ENCODE assay signal across 20 cellular contexts in genomic region chr14:54459106-54459505, GRCh38. TPM values are rescaled to one million over a fixed set of nuclear protein-coding genes. Genes with fewer than 3 reads are reported as not detected.
A peak's percentile ranks its signal among the peaks of the same experiment; 100 is the strongest.
DNase-seq lines count a peak whose midpoint lies in the region; ATAC-seq, FAIRE-seq and TF ChIP-seq lines count a peak whose summit lies in the region.
"Had no signal": no experiment of that assay in that cellular context is flagged by ENCODE, and none has a peak within 500 bp of the region (broad histone marks: within the 10 kb centered on the region; RNA-seq: fewer than 3 reads in every experiment).

No MANE protein-coding gene starts in this region.

- H3K79me2 ChIP-seq in HepG2 (ENCODE audit: insufficient read depth, low read length): no peaks in the 10 kb centered on the region
- no peaks in the 10 kb centered on the region for H3K79me2 ChIP-seq in K562 (ENCODE audit: control insufficient read depth, insufficient read depth, low read length)

- in situ Hi-C loops in HepG2 (cut with HindIII; ENCODE audit: extremely low pct_ligation_motif_present, low pct_unique_long_range_greater_than_20kb) (no loop called here), K562 (cut with MboI) (no loop called here)

- TF ChIP-seq POLR2A in HepG2 (IDR thresholded peaks at IDR 0.05; ENCODE audit: insufficient read depth in 1 of 2, low read depth in 2 of 2, low read length in 2 of 2) (no peak), right lobe of liver (IDR thresholded peaks at IDR 0.05) (no peak), K562 (conservative IDR thresholded peaks at IDR 0.05) (no peak)

- WGBS in HepG2 (ENCODE audit: low lambda C conversion rate): 86% methylated on average over 3 of the region's 3 CpGs
- 83% methylated on average over 2 of the region's 3 CpGs for WGBS in right lobe of liver (ENCODE audit: insufficient coverage, low coverage, low lambda C conversion rate, missing lambda C conversion rate)
- 0% methylated on average over 1 of the region's 3 CpGs for WGBS in K562 (ENCODE audit: insufficient coverage, low coverage, missing lambda C conversion rate)

- no peaks in the 10 kb centered on the region for H3K27me3 ChIP-seq in HepG2 (ENCODE audit: control insufficient read depth in 1 of 2, insufficient read depth in 2 of 2, low read length in 2 of 2)
- H3K27me3 ChIP-seq in right lobe of liver: no peaks in the 10 kb centered on the region
- no peaks in the 10 kb centered on the region for H3K27me3 ChIP-seq in K562 (ENCODE audit: control insufficient read depth in 2 of 2, insufficient read depth in 2 of 2, low read length in 2 of 2)
- H3K27me3 ChIP-seq: BLaER1 treated with 17β-estradiol and CSF1 and Interleukin-3, amounts not matched to agents 10 nM and 100 nM had no signal

- TF ChIP-seq EP300 in HepG2 (IDR thresholded peaks at IDR 0.05; ENCODE audit: low read depth in 2 of 2, low read length in 2 of 2) (no peak), HepG2 (CRISPR knock-in tag; IDR thresholded peaks at IDR 0.05; ENCODE audit: borderline replicate concordance) (no peak), K562 (IDR thresholded peaks at IDR 0.05; ENCODE audit: low read length) (no peak)

- POLR2A ChIA-PET in HepG2 (lab: Yijun Ruan, JAX) (interaction anchor here (0.9 to 1.0 kb wide), 3 partner anchors 29 to 105 kb away, joined by 3 read pairs; no protein-coding TSS in a partner anchor), K562 (lab: Yijun Ruan, JAX) (interaction anchor here (1.3 kb wide), 1 partner anchor 10 kb away, joined by 3 read pairs; no protein-coding TSS in a partner anchor)

- intact Hi-C loops in HepG2 (cut with micrococcal nuclease; ENCODE audit: unreplicated experiment) (no loop called here), right lobe of liver (cut with DNase I) (no loop called here), K562 (cut with micrococcal nuclease) (no loop called here)

- H2AFZ ChIP-seq in HepG2 (ENCODE audit: low read length): no peak overlapping the region
- H2AFZ ChIP-seq in K562 (ENCODE audit: low read depth, low read length): no peak overlapping the region

- no peak overlapping the region for H3K4me3 ChIP-seq in HepG2 (replicated peaks in 1 of 3; ENCODE audit: insufficient read depth in 1 of 3, low read depth in 2 of 3, low read length in 3 of 3)
- no peak overlapping the region for H3K4me3 ChIP-seq in right lobe of liver
- no peak overlapping the region for H3K4me3 ChIP-seq in K562
- H3K4me3 ChIP-seq: A549 had no signal

- no peak; the same call in 2 of the 3 replicates for ATAC-seq in HepG2
- ATAC-seq in right lobe of liver: no peak
- ATAC-seq in K562: no peak
- ATAC-seq in esophagus mucosa: no peak
- ATAC-seq: A549; CD8-positive, alpha-beta T cell had no signal

- H3K4me1 ChIP-seq in HepG2 (ENCODE audit: insufficient read depth, low read length): peaks cover 30% of the 10 kb centered on the region
- H3K4me1 ChIP-seq in right lobe of liver: no peaks in the 10 kb centered on the region
- H3K4me1 ChIP-seq in K562 (replicated peaks in 1 of 2; ENCODE audit: control insufficient read depth in 2 of 2, insufficient read depth in 2 of 2, low read length in 2 of 2): no peaks in the 10 kb centered on the region
- H3K4me1 ChIP-seq: A549; BLaER1 treated with 17β-estradiol and CSF1 and Interleukin-3, amounts not matched to agents 10 nM and 100 nM; Caco-2 had no signal

- H3K9me3 ChIP-seq in HepG2 (ENCODE audit: low read length): peaks cover 16% of the 10 kb centered on the region
- H3K9me3 ChIP-seq in right lobe of liver: no peaks in the 10 kb centered on the region
- peaks cover 1% of the 10 kb centered on the region; the same call in 1 of the 2 replicates for H3K9me3 ChIP-seq in K562 (replicated peaks; ENCODE audit: control insufficient read depth, insufficient read depth, low read depth, low read length)

- H3K27ac ChIP-seq in HepG2 (ENCODE audit: extremely low read length, insufficient read depth, low read length) (no peak overlapping the region), right lobe of liver (no peak overlapping the region), K562 (ENCODE audit: extremely low read depth, low read depth, low read length) (no peak overlapping the region)
- H3K27ac ChIP-seq: 22Rv1; A549; BLaER1 treated with 17β-estradiol and CSF1 and Interleukin-3, amounts not matched to agents 10 nM and 100 nM; C4-2B had no signal

- no peaks in the 10 kb centered on the region for H4K20me1 ChIP-seq in HepG2 (ENCODE audit: insufficient read depth, low read length)
- no peaks in the 10 kb centered on the region for H4K20me1 ChIP-seq in K562 (replicated peaks; ENCODE audit: control insufficient read depth, insufficient read depth, low read length)
- H4K20me1 ChIP-seq: BLaER1 treated with 17β-estradiol and CSF1 and Interleukin-3, amounts not matched to agents 10 nM and 100 nM had no signal

- DNase-seq in HepG2 (ENCODE audit: low spot score) (no peak), right lobe of liver (no peak), K562 (ENCODE audit: extremely low read depth in 1 of 4, low spot score in 3 of 4) (no peak), cerebellar nuclear complex (lab: John Stamatoyannopoulos, UW) (no peak)
- DNase-seq: AML-193; Caco-2; Calu3; CD4-positive, alpha-beta T cell; CD8-positive, alpha-beta T cell; DMS79 treated with DMSO at 0.1 percent for 48 hours; GF-D8 had no signal

- no peak overlapping the region for H3K9ac ChIP-seq in HepG2 (ENCODE audit: insufficient read depth, low read depth, low read length)
- H3K9ac ChIP-seq in K562 (ENCODE audit: insufficient read depth in 1 of 2, low read depth in 2 of 2, low read length in 2 of 2): no peak overlapping the region
- H3K9ac ChIP-seq: BLaER1 treated with 17β-estradiol and CSF1 and Interleukin-3, amounts not matched to agents 10 nM and 100 nM had no signal

- H3K36me3 ChIP-seq in HepG2 (replicated peaks in 1 of 2; ENCODE audit: control insufficient read depth in 1 of 2, insufficient read depth in 2 of 2, low read length in 2 of 2) (no peaks in the 10 kb centered on the region), right lobe of liver (no peaks in the 10 kb centered on the region), K562 (ENCODE audit: control insufficient read depth, insufficient read depth, low read length) (no peaks in the 10 kb centered on the region)

- H3K9me1 ChIP-seq in K562 (ENCODE audit: control insufficient read depth, insufficient read depth, low read length): no peaks in the 10 kb centered on the region

- H3K4me2 ChIP-seq in HepG2 (ENCODE audit: low read depth, low read length): 0 out of 2 replicates have a peak overlapping the region, but pooled peaks have one; percentile 37
- H3K4me2 ChIP-seq in K562 (ENCODE audit: insufficient read depth, low read length): no peak overlapping the region
- H3K4me2 ChIP-seq: A549; BLaER1 treated with 17β-estradiol and CSF1 and Interleukin-3, amounts not matched to agents 10 nM and 100 nM had no signal

- BruUV-seq in HepG2 (replicated peaks; lab: Mats Ljungman, UMichigan): no TSS peak
- no TSS peak for BruUV-seq in K562 (replicated peaks; lab: Mats Ljungman, UMichigan)

- TF ChIP-seq CTCF in HepG2 (CRISPR knock-in tag; IDR thresholded peaks at IDR 0.05): no peak
- no peak for TF ChIP-seq CTCF in right lobe of liver (IDR thresholded peaks at IDR 0.05)
- no peak for TF ChIP-seq CTCF in K562 (IDR thresholded peaks at IDR 0.05 in 2 of 3, conservative IDR thresholded peaks at IDR 0.05 in 1 of 3; ENCODE audit: insufficient read depth in 2 of 3, low read depth in 1 of 3, low read length in 3 of 3)

- TF ChIP-seq RAD21 in HepG2 (CRISPR knock-in tag; IDR thresholded peaks at IDR 0.05) (no peak), K562 (CRISPR knock-in tag; conservative IDR thresholded peaks at IDR 0.05 in 1 of 2, IDR thresholded peaks at IDR 0.05 in 1 of 2) (no peak)

- FAIRE-seq in HepG2 (lab: Jason Lieb, UNC) (no peak), K562 (lab: Jason Lieb, UNC) (no peak)
- FAIRE-seq: A549, D721Med, G401.6, GM12891, GM19239 had no signal

- CTCF ChIA-PET in HepG2 (lab: Yijun Ruan, JAX; ENCODE audit: low intra/inter-chr PET ratio, low total read pairs) (no interaction called here), K562 (lab: Yijun Ruan, JAX; ENCODE audit: low intra/inter-chr PET ratio) (no interaction called here)

RNA-seq across cellular contexts. Expression of gene CNIH1, which starts 17.9 kb away (rescaled TPM):
- total RNA-seq in HepG2 (2016; rRNA removed; fragmentation: Illumina TruSeq; extraction: Trizol) (141 and 166 TPM in 2 replicates), right lobe of liver (100 to 1,000 TPM in 5 of 6 experiments, 10 to 100 TPM in 1; 95.9 to 209 (median 157) TPM), K562 (2014; rRNA removed) (13.9 and 23.0 TPM in 2 replicates), K562 (2014; rRNA removed; fragmentation: Illumina TruSeq; extraction: Trizol) (66.7 and 76.5 TPM in 2 replicates), K562 (2015; rRNA removed; fragmentation: Illumina TruSeq; extraction: Trizol) (46.6 and 56.9 TPM in 2 replicates), K562 (2021) (71.3 and 79.6 TPM in 2 replicates), esophagus mucosa (98.0 TPM)
- 78.4 and 95.3 TPM in 2 replicates for total RNA-seq in HepG2 (2016; cell fraction: cytosol; rRNA removed; fragmentation: Illumina TruSeq; extraction: Trizol; ENCODE audit: low read depth)
- 150 and 169 TPM in 2 replicates for total RNA-seq in HepG2 (2016; cell fraction: insoluble cytoplasmic fraction; rRNA removed; fragmentation: Illumina TruSeq; extraction: Trizol)
- 182 and 203 TPM in 2 replicates for total RNA-seq in HepG2 (2016; cell fraction: membrane; rRNA removed; fragmentation: Illumina TruSeq; extraction: Trizol)
- 107 and 124 TPM in 2 replicates for total RNA-seq in HepG2 (2016; cell fraction: nucleus; rRNA removed; fragmentation: Illumina TruSeq; extraction: Trizol)
- polyA plus RNA-seq in HepG2 (2011; rRNA removed) (335 and 421 TPM in 2 replicates), K562 (2011; rRNA removed) (182 and 185 TPM in 2 replicates), K562 (2014; fragmentation: Illumina TruSeq; extraction: Trizol) (116 and 120 TPM in 2 replicates), K562 (2014; fragmentation: Nextera tagmentation; extraction: Ambion mirVana) (100 to 1,000 TPM; 253 to 283 TPM), K562 (2014; rRNA removed) (77.3 and 95.9 TPM in 2 replicates)
- polyA plus RNA-seq in HepG2 (2011; cell fraction: cytosol; rRNA removed): 589 and 760 TPM in 2 replicates
- polyA plus RNA-seq in HepG2 (2011; cell fraction: nucleus; rRNA removed): 90.4 and 93.4 TPM in 2 replicates
- polyA plus RNA-seq in HepG2 (2012): 212 and 227 TPM in 2 replicates
- polyA plus RNA-seq in HepG2 (2016; cell fraction: cytosol; fragmentation: Illumina TruSeq; extraction: Trizol; ENCODE audit: low read depth): 124 and 138 TPM in 2 replicates
- 185 and 205 TPM in 2 replicates for polyA plus RNA-seq in HepG2 (2016; cell fraction: insoluble cytoplasmic fraction; fragmentation: Illumina TruSeq; extraction: Trizol; ENCODE audit: low read depth)
- polyA plus RNA-seq in HepG2 (2016; cell fraction: membrane; fragmentation: Illumina TruSeq; extraction: Trizol; ENCODE audit: low read depth): 220 and 225 TPM in 2 replicates
- 245 and 260 TPM in 2 replicates for polyA plus RNA-seq in HepG2 (2016; cell fraction: nucleus; fragmentation: Illumina TruSeq; extraction: Trizol; ENCODE audit: insufficient read depth, low read depth)
- 581 and 762 TPM in 2 replicates for polyA minus RNA-seq in HepG2 (2011; rRNA and poly(A)+ RNA removed; ENCODE audit: low replicate concordance)
- 203 and 246 TPM in 2 replicates for polyA minus RNA-seq in HepG2 (2011; cell fraction: cytosol; rRNA and poly(A)+ RNA removed)
- polyA minus RNA-seq in HepG2 (2011; cell fraction: nucleus; rRNA and poly(A)+ RNA removed): 54.2 and 93.9 TPM in 2 replicates
- total RNA-seq in K562 (2011; cell fraction: chromatin; rRNA removed; ENCODE audit: low replicate concordance): 42.7 and 50.6 TPM in 2 replicates
- 53.0 and 54.3 TPM in 2 replicates for total RNA-seq in K562 (2011; cell fraction: nucleolus; rRNA removed)
- 45.3 and 55.3 TPM in 2 replicates for total RNA-seq in K562 (2011; cell fraction: nucleoplasm; rRNA removed)
- 197 and 314 TPM in 2 replicates for polyA plus RNA-seq in K562 (2011; cell fraction: cytosol; rRNA removed)
- 34.6 and 48.0 TPM in 2 replicates for polyA plus RNA-seq in K562 (2011; cell fraction: nucleus; rRNA removed)
- 80.5 and 159 TPM in 2 replicates for polyA plus RNA-seq in K562 (2012)
- polyA minus RNA-seq in K562 (2011; rRNA and poly(A)+ RNA removed): 110 and 122 TPM in 2 replicates
- 79.5 and 84.4 TPM in 2 replicates for polyA minus RNA-seq in K562 (2011; cell fraction: cytosol; rRNA and poly(A)+ RNA removed)
- 8.8 and 17.8 TPM in 2 replicates for polyA minus RNA-seq in K562 (2011; cell fraction: nucleus; rRNA and poly(A)+ RNA removed)

RNA-seq across cellular contexts. Expression of gene GMFB, which starts 29.7 kb away (rescaled TPM):
- 68.2 and 103 TPM in 2 replicates for total RNA-seq in HepG2 (2016; rRNA removed; fragmentation: Illumina TruSeq; extraction: Trizol)
- total RNA-seq in HepG2 (2016; cell fraction: cytosol; rRNA removed; fragmentation: Illumina TruSeq; extraction: Trizol; ENCODE audit: low read depth): 10.0 and 15.2 TPM in 2 replicates
- total RNA-seq in HepG2 (2016; cell fraction: insoluble cytoplasmic fraction; rRNA removed; fragmentation: Illumina TruSeq; extraction: Trizol): 70.0 and 128 TPM in 2 replicates
- total RNA-seq in HepG2 (2016; cell fraction: membrane; rRNA removed; fragmentation: Illumina TruSeq; extraction: Trizol): 24.3 and 26.6 TPM in 2 replicates
- total RNA-seq in HepG2 (2016; cell fraction: nucleus; rRNA removed; fragmentation: Illumina TruSeq; extraction: Trizol): 60.5 and 62.1 TPM in 2 replicates
- polyA plus RNA-seq in HepG2 (2011; rRNA removed): 12.9 and 17.3 TPM in 2 replicates
- polyA plus RNA-seq in HepG2 (2011; cell fraction: cytosol; rRNA removed): 4.5 and 9.6 TPM in 2 replicates
- polyA plus RNA-seq in HepG2 (2011; cell fraction: nucleus; rRNA removed): 8.7 and 12.8 TPM in 2 replicates
- 18.0 and 30.6 TPM in 2 replicates for polyA plus RNA-seq in HepG2 (2012)
- 3.3 and 4.3 TPM in 2 replicates for polyA plus RNA-seq in HepG2 (2016; cell fraction: cytosol; fragmentation: Illumina TruSeq; extraction: Trizol; ENCODE audit: low read depth)
- polyA plus RNA-seq in HepG2 (2016; cell fraction: insoluble cytoplasmic fraction; fragmentation: Illumina TruSeq; extraction: Trizol; ENCODE audit: low read depth): 66.5 and 76.4 TPM in 2 replicates
- 14.4 and 17.7 TPM in 2 replicates for polyA plus RNA-seq in HepG2 (2016; cell fraction: membrane; fragmentation: Illumina TruSeq; extraction: Trizol; ENCODE audit: low read depth)
- 48.5 and 55.3 TPM in 2 replicates for polyA plus RNA-seq in HepG2 (2016; cell fraction: nucleus; fragmentation: Illumina TruSeq; extraction: Trizol; ENCODE audit: insufficient read depth, low read depth)
- polyA minus RNA-seq in HepG2 (2011; rRNA and poly(A)+ RNA removed; ENCODE audit: low replicate concordance): 7.9 and 9.8 TPM in 2 replicates
- 9.7 and 12.5 TPM in 2 replicates for polyA minus RNA-seq in HepG2 (2011; cell fraction: cytosol; rRNA and poly(A)+ RNA removed)
- 54.5 and 62.3 TPM in 2 replicates for polyA minus RNA-seq in HepG2 (2011; cell fraction: nucleus; rRNA and poly(A)+ RNA removed)
- total RNA-seq in right lobe of liver: 10 to 100 TPM; 13.8 to 36.3 (median 22.5) TPM
- total RNA-seq in K562 (2011; cell fraction: chromatin; rRNA removed; ENCODE audit: low replicate concordance): 4.6 and 11.4 TPM in 2 replicates
- total RNA-seq in K562 (2011; cell fraction: nucleolus; rRNA removed): 5.7 TPM in 2 replicates
- 10.6 and 17.6 TPM in 2 replicates for total RNA-seq in K562 (2011; cell fraction: nucleoplasm; rRNA removed)
- 13.1 and 15.1 TPM in 2 replicates for total RNA-seq in K562 (2014; rRNA removed)
- total RNA-seq in K562 (2014; rRNA removed; fragmentation: Illumina TruSeq; extraction: Trizol): 31.6 and 34.7 TPM in 2 replicates
- total RNA-seq in K562 (2015; rRNA removed; fragmentation: Illumina TruSeq; extraction: Trizol): 27.7 and 31.7 TPM in 2 replicates
- total RNA-seq in K562 (2021): 22.1 and 22.7 TPM in 2 replicates
- 9.9 and 15.1 TPM in 2 replicates for polyA plus RNA-seq in K562 (2011; rRNA removed)
- 1.0 and 4.3 TPM in 2 replicates for polyA plus RNA-seq in K562 (2011; cell fraction: cytosol; rRNA removed)
- polyA plus RNA-seq in K562 (2011; cell fraction: nucleus; rRNA removed): 4.2 and 8.2 TPM in 2 replicates
- polyA plus RNA-seq in K562 (2012): 14.3 and 14.9 TPM in 2 replicates
- polyA plus RNA-seq in K562 (2014; fragmentation: Illumina TruSeq; extraction: Trizol): 20.4 and 21.2 TPM in 2 replicates
- 10 to 100 TPM; 20.1 to 20.5 TPM for polyA plus RNA-seq in K562 (2014; fragmentation: Nextera tagmentation; extraction: Ambion mirVana)
- polyA plus RNA-seq in K562 (2014; rRNA removed): 13.2 and 14.0 TPM in 2 replicates
- 13.9 and 16.4 TPM in 2 replicates for polyA minus RNA-seq in K562 (2011; rRNA and poly(A)+ RNA removed)
- 2.9 and 4.7 TPM in 2 replicates for polyA minus RNA-seq in K562 (2011; cell fraction: cytosol; rRNA and poly(A)+ RNA removed)
- 8.8 and 13.8 TPM in 2 replicates for polyA minus RNA-seq in K562 (2011; cell fraction: nucleus; rRNA and poly(A)+ RNA removed)
- total RNA-seq in esophagus mucosa: 25.3 TPM

RNA-seq across cellular contexts. Expression of gene CGRRF1, which starts 50.6 kb away (rescaled TPM):
- total RNA-seq in HepG2 (2016; rRNA removed; fragmentation: Illumina TruSeq; extraction: Trizol) (13.3 and 18.2 TPM in 2 replicates), right lobe of liver (1 to 10 TPM; 5.4 to 8.2 (median 6.7) TPM), K562 (2014; rRNA removed) (1.9 and 3.0 TPM in 2 replicates), K562 (2014; rRNA removed; fragmentation: Illumina TruSeq; extraction: Trizol) (4.7 and 4.8 TPM in 2 replicates), K562 (2015; rRNA removed; fragmentation: Illumina TruSeq; extraction: Trizol) (3.3 and 3.7 TPM in 2 replicates), K562 (2021) (4.6 and 7.6 TPM in 2 replicates), esophagus mucosa (9.2 TPM)
- 11.9 and 12.4 TPM in 2 replicates for total RNA-seq in HepG2 (2016; cell fraction: cytosol; rRNA removed; fragmentation: Illumina TruSeq; extraction: Trizol; ENCODE audit: low read depth)
- total RNA-seq in HepG2 (2016; cell fraction: insoluble cytoplasmic fraction; rRNA removed; fragmentation: Illumina TruSeq; extraction: Trizol): 10.9 and 19.9 TPM in 2 replicates
- 18.6 and 21.2 TPM in 2 replicates for total RNA-seq in HepG2 (2016; cell fraction: membrane; rRNA removed; fragmentation: Illumina TruSeq; extraction: Trizol)
- total RNA-seq in HepG2 (2016; cell fraction: nucleus; rRNA removed; fragmentation: Illumina TruSeq; extraction: Trizol): 22.0 and 22.6 TPM in 2 replicates
- polyA plus RNA-seq in HepG2 (2011; rRNA removed) (11.3 and 16.8 TPM in 2 replicates), K562 (2011; rRNA removed) (4.3 and 7.1 TPM in 2 replicates), K562 (2014; fragmentation: Illumina TruSeq; extraction: Trizol) (2.4 and 3.5 TPM in 2 replicates), K562 (2014; fragmentation: Nextera tagmentation; extraction: Ambion mirVana) (10 to 100 TPM; 13.5 to 15.8 TPM), K562 (2014; rRNA removed) (2.3 and 2.8 TPM in 2 replicates)
- 3.9 and 6.0 TPM in 2 replicates for polyA plus RNA-seq in HepG2 (2011; cell fraction: cytosol; rRNA removed)
- 6.8 and 7.7 TPM in 2 replicates for polyA plus RNA-seq in HepG2 (2011; cell fraction: nucleus; rRNA removed)
- 16.4 and 16.6 TPM in 2 replicates for polyA plus RNA-seq in HepG2 (2012)
- polyA plus RNA-seq in HepG2 (2016; cell fraction: cytosol; fragmentation: Illumina TruSeq; extraction: Trizol; ENCODE audit: low read depth): 13.1 and 14.1 TPM in 2 replicates
- polyA plus RNA-seq in HepG2 (2016; cell fraction: insoluble cytoplasmic fraction; fragmentation: Illumina TruSeq; extraction: Trizol; ENCODE audit: low read depth): 11.8 and 12.8 TPM in 2 replicates
- polyA plus RNA-seq in HepG2 (2016; cell fraction: membrane; fragmentation: Illumina TruSeq; extraction: Trizol; ENCODE audit: low read depth): 15.1 and 15.3 TPM in 2 replicates
- 25.5 and 30.7 TPM in 2 replicates for polyA plus RNA-seq in HepG2 (2016; cell fraction: nucleus; fragmentation: Illumina TruSeq; extraction: Trizol; ENCODE audit: insufficient read depth, low read depth)
- 5.3 and 5.7 TPM in 2 replicates for polyA minus RNA-seq in HepG2 (2011; rRNA and poly(A)+ RNA removed; ENCODE audit: low replicate concordance)
- 5.4 and 7.5 TPM in 2 replicates for polyA minus RNA-seq in HepG2 (2011; cell fraction: cytosol; rRNA and poly(A)+ RNA removed)
- 14.0 and 21.4 TPM in 2 replicates for polyA minus RNA-seq in HepG2 (2011; cell fraction: nucleus; rRNA and poly(A)+ RNA removed)
- 3.1 and 7.7 TPM in 2 replicates for total RNA-seq in K562 (2011; cell fraction: chromatin; rRNA removed; ENCODE audit: low replicate concordance)
- 2.0 and 3.3 TPM in 2 replicates for total RNA-seq in K562 (2011; cell fraction: nucleolus; rRNA removed)
- 4.2 and 7.3 TPM in 2 replicates for total RNA-seq in K562 (2011; cell fraction: nucleoplasm; rRNA removed)
- 0.64 and 1.1 TPM in 2 replicates for polyA plus RNA-seq in K562 (2011; cell fraction: cytosol; rRNA removed)
- 1.6 and 2.0 TPM in 2 replicates for polyA plus RNA-seq in K562 (2011; cell fraction: nucleus; rRNA removed)
- 6.2 and 6.8 TPM in 2 replicates for polyA plus RNA-seq in K562 (2012)
- 2.2 and 5.4 TPM in 2 replicates for polyA minus RNA-seq in K562 (2011; rRNA and poly(A)+ RNA removed)
- 1.2 TPM in 1 of 2 replicates, not detected in the other for polyA minus RNA-seq in K562 (2011; cell fraction: cytosol; rRNA and poly(A)+ RNA removed)
- 1.3 and 1.6 TPM in 2 replicates for polyA minus RNA-seq in K562 (2011; cell fraction: nucleus; rRNA and poly(A)+ RNA removed)

Comparison
In these comparisons a context has a peak if more than half of its experiments do, and no peak if none do; other contexts are left out.
1. Of the 241 proteins assayed by ChIP-seq in both HepG2 and K562: peak only in HepG2: SETDB1 and ZNF280B; only in K562: CBX1 and CBX5; in both: none; in neither: 237.